In genomic region chr15:44593042-44593736, GRCh38 we compare ENCODE assay signal across 8 cellular contexts. TPM values are rescaled to one million over a fixed set of nuclear protein-coding genes. Genes with fewer than 3 reads are reported as not detected.
DNase-seq lines count a peak whose midpoint lies in the region; ATAC-seq, FAIRE-seq and TF ChIP-seq lines count a peak whose summit lies in the region.

No MANE protein-coding gene starts in this region.

- no peak overlapping the region for H3K27ac Mint-ChIP-seq in activated T-helper 17 cell treated with anti-CD3 and anti-CD28 coated beads, Interleukin-2, amount 50 U/mL, for 72 hours

- H3K79me2 ChIP-seq in HepG2 (ENCODE audit: insufficient read depth, low read length): no peaks in the 10 kb centered on the region

- TF ChIP-seq POLR2A in HepG2 (IDR thresholded peaks at IDR 0.05; ENCODE audit: insufficient read depth in 1 of 2, low read depth in 2 of 2, low read length in 2 of 2): no peak

- H3K27me3 ChIP-seq in HepG2 (ENCODE audit: control insufficient read depth in 1 of 2, insufficient read depth in 2 of 2, low read length in 2 of 2): no peaks in the 10 kb centered on the region

- in situ Hi-C loops in HepG2 (cut with HindIII; ENCODE audit: extremely low pct_ligation_motif_present, low pct_unique_long_range_greater_than_20kb): loop anchor here (25.0 kb wide), 1 partner anchor 319 kb away; no protein-coding TSS in a partner anchor

- peaks cover 17 to 64% of the 10 kb centered on the region in 2 experiments for H3K36me3 ChIP-seq in HepG2 (replicated peaks in 1 of 2; ENCODE audit: control insufficient read depth in 1 of 2, insufficient read depth in 2 of 2, low read length in 2 of 2)

- H3K27ac ChIP-seq in HepG2 (ENCODE audit: extremely low read length, insufficient read depth, low read length): no peak overlapping the region

- H3K4me1 Mint-ChIP-seq in activated T-helper 17 cell treated with anti-CD3 and anti-CD28 coated beads, Interleukin-2, amount 50 U/mL, for 72 hours: peaks cover 16% of the 10 kb centered on the region

- CTCF ChIA-PET in HepG2 (lab: Yijun Ruan, JAX; ENCODE audit: low intra/inter-chr PET ratio, low total read pairs): interaction anchor here (1.4 kb wide), 1 partner anchor 329 kb away, joined by 3 read pairs; no protein-coding TSS in a partner anchor
- CTCF ChIA-PET in HEK293T (lab: Yijun Ruan, JAX): interaction anchor here (0.6 to 0.9 kb wide), 4 partner anchors 8 to 322 kb away, joined by 3 read pairs; no protein-coding TSS in a partner anchor

- no peak for TF ChIP-seq RAD21 in HepG2 (CRISPR knock-in tag; IDR thresholded peaks at IDR 0.05)

- no peak overlapping the region for H3K9ac ChIP-seq in HepG2 (ENCODE audit: insufficient read depth, low read depth, low read length)

- no peak overlapping the region for H3K4me3 ChIP-seq in HepG2 (replicated peaks in 1 of 3; ENCODE audit: insufficient read depth in 1 of 3, low read depth in 2 of 3, low read length in 3 of 3)

- no peaks in the 10 kb centered on the region for H4K20me1 ChIP-seq in HepG2 (ENCODE audit: insufficient read depth, low read length)

- no peak for FAIRE-seq in HepG2 (lab: Jason Lieb, UNC)

- BruUV-seq in HepG2 (replicated peaks; lab: Mats Ljungman, UMichigan): no TSS peak

- peaks cover 99% of the 10 kb centered on the region for H3K36me3 Mint-ChIP-seq in activated T-helper 17 cell treated with anti-CD3 and anti-CD28 coated beads, Interleukin-2, amount 50 U/mL, for 72 hours (ENCODE audit: low read depth)

- no peaks in the 10 kb centered on the region for H3K27me3 Mint-ChIP-seq in activated T-helper 17 cell treated with anti-CD3 and anti-CD28 coated beads, Interleukin-2, amount 50 U/mL, for 72 hours

- H3K4me3 Mint-ChIP-seq in activated T-helper 17 cell treated with anti-CD3 and anti-CD28 coated beads, Interleukin-2, amount 50 U/mL, for 72 hours: no peak overlapping the region

- DNase-seq in CD1c-positive myeloid dendritic cell (ENCODE audit: extremely low spot score) (peak; percentile 50), HT1080 (ENCODE audit: low read depth) (peak; percentile 13), HepG2 (ENCODE audit: low spot score) (no peak), NCI-H1105 (lab: John Stamatoyannopoulos, UW) (no peak), NCI-H187 (lab: John Stamatoyannopoulos, UW) (no peak), HEK293T (ENCODE audit: extremely low spot score) (no peak)

- TF ChIP-seq CTCF in HepG2 (CRISPR knock-in tag; IDR thresholded peaks at IDR 0.05): peak; percentile 22; the same call in 1 of the 2 replicates

- peak; percentile 68 for ATAC-seq in activated T-helper 17 cell treated with anti-CD3 and anti-CD28 coated beads, Interleukin-2, amount 50 U/mL, for 72 hours (replicated peaks)
- ATAC-seq in HepG2: peak; percentile 65
- no peak for ATAC-seq in GM21390 (IDR thresholded peaks at IDR 0.05; ENCODE audit: unreplicated experiment)

- H3K9me3 ChIP-seq in HepG2 (ENCODE audit: low read length): peaks cover 10% of the 10 kb centered on the region

- no peak overlapping the region for H2AFZ ChIP-seq in HepG2 (ENCODE audit: low read length)

- POLR2A ChIA-PET in HepG2 (lab: Yijun Ruan, JAX): no interaction called here
- POLR2A ChIA-PET in HEK293T (lab: Yijun Ruan, JAX): no interaction called here

- no peak overlapping the region for H3K4me2 ChIP-seq in HepG2 (ENCODE audit: low read depth, low read length)

- WGBS in HepG2 (ENCODE audit: low lambda C conversion rate): 86% methylated on average over 7 of the region's 7 CpGs

- intact Hi-C loops in HepG2 (cut with micrococcal nuclease; ENCODE audit: unreplicated experiment): no loop called here

- TF ChIP-seq EP300 in HepG2 (IDR thresholded peaks at IDR 0.05; ENCODE audit: low read depth in 2 of 2, low read length in 2 of 2) (no peak), HepG2 (CRISPR knock-in tag; IDR thresholded peaks at IDR 0.05; ENCODE audit: borderline replicate concordance) (no peak)

- peaks cover 6% of the 10 kb centered on the region; the same call in 1 of the 2 replicates for H3K4me1 ChIP-seq in HepG2 (ENCODE audit: insufficient read depth, low read length)

- H3K9me3 Mint-ChIP-seq in activated T-helper 17 cell treated with anti-CD3 and anti-CD28 coated beads, Interleukin-2, amount 50 U/mL, for 72 hours: no peaks in the 10 kb centered on the region

TF ChIP-seq in HepG2, 621 proteins besides CTCF, POLR2A, EP300 and RAD21 (continues in another document):
- TF ChIP-seq ZNF362 (CRISPR knock-in tag; IDR thresholded peaks at IDR 0.05; ENCODE audit: borderline replicate concordance): no peak
- TF ChIP-seq SNAPC5 (CRISPR knock-in tag; IDR thresholded peaks at IDR 0.05; ENCODE audit: borderline replicate concordance): no peak
- no peak for TF ChIP-seq NFYC (CRISPR knock-in tag; IDR thresholded peaks at IDR 0.05)
- TF ChIP-seq ZNF121 (CRISPR knock-in tag; IDR thresholded peaks at IDR 0.05): no peak
- TF ChIP-seq STAG1 (CRISPR knock-in tag; IDR thresholded peaks at IDR 0.05): peak; percentile 31; the same call in 1 of the 2 replicates
- no peak for TF ChIP-seq ZNF674 (CRISPR knock-in tag; IDR thresholded peaks at IDR 0.05; ENCODE audit: low read depth)
- TF ChIP-seq ZNF788 (CRISPR knock-in tag; IDR thresholded peaks at IDR 0.05; ENCODE audit: borderline replicate concordance): no peak

TF ChIP-seq in HEK293T, 16 proteins besides CTCF, POLR2A, EP300 and RAD21:
- TF ChIP-seq CTBP1 (IDR thresholded peaks at IDR 0.05; ENCODE audit: borderline replicate concordance) (no peak), LEF1 (IDR thresholded peaks at IDR 0.05; ENCODE audit: borderline replicate concordance) (no peak), HDGF (IDR thresholded peaks at IDR 0.05; ENCODE audit: borderline replicate concordance) (no peak), ARNT (IDR thresholded peaks at IDR 0.05) (no peak), FOXA1 (IDR thresholded peaks at IDR 0.05) (no peak), TARDBP (IDR thresholded peaks at IDR 0.05) (no peak), FOXK2 (IDR thresholded peaks at IDR 0.05) (no peak), SUZ12 (IDR thresholded peaks at IDR 0.05) (no peak), BHLHE40 (IDR thresholded peaks at IDR 0.05; ENCODE audit: borderline replicate concordance) (no peak), FOXM1 (IDR thresholded peaks at IDR 0.05; ENCODE audit: borderline replicate concordance) (no peak), NFRKB (IDR thresholded peaks at IDR 0.05) (no peak), PKNOX1 (IDR thresholded peaks at IDR 0.05) (no peak), SP1 (IDR thresholded peaks at IDR 0.05) (no peak), ZNF384 (IDR thresholded peaks at IDR 0.05) (no peak), ELF4 (IDR thresholded peaks at IDR 0.05) (no peak), L3MBTL2 (conservative IDR thresholded peaks at IDR 0.05) (no peak)

RNA-seq across cellular contexts. Expression of gene EIF3J, which starts 56.2 kb away (rescaled TPM):
- 36.3 and 57.1 TPM in 2 replicates for total RNA-seq in HT1080 (2014; rRNA removed; shearing (Covaris generic))
- 67.5 and 79.1 TPM in 2 replicates for polyA plus RNA-seq in HT1080 (2015; cell fraction: cytosol; rRNA removed)
- polyA plus RNA-seq in HT1080 (2015; cell fraction: nucleus; rRNA removed): 77.3 and 82.5 TPM in 2 replicates
- total RNA-seq in activated T-helper 17 cell treated with anti-CD3 and anti-CD28 coated beads, Interleukin-2, amount 50 U/mL, for 72 hours: 10 to 100 TPM; 43.5 to 99.1 TPM
- 69.2 and 105 TPM in 2 replicates for total RNA-seq in HepG2 (2016; rRNA removed; fragmentation: Illumina TruSeq; extraction: Trizol)
- 16.1 and 18.9 TPM in 2 replicates for total RNA-seq in HepG2 (2016; cell fraction: cytosol; rRNA removed; fragmentation: Illumina TruSeq; extraction: Trizol; ENCODE audit: low read depth)
- 77.9 and 106 TPM in 2 replicates for total RNA-seq in HepG2 (2016; cell fraction: insoluble cytoplasmic fraction; rRNA removed; fragmentation: Illumina TruSeq; extraction: Trizol)
- 41.7 and 51.2 TPM in 2 replicates for total RNA-seq in HepG2 (2016; cell fraction: membrane; rRNA removed; fragmentation: Illumina TruSeq; extraction: Trizol)
- 48.7 and 56.0 TPM in 2 replicates for total RNA-seq in HepG2 (2016; cell fraction: nucleus; rRNA removed; fragmentation: Illumina TruSeq; extraction: Trizol)
- polyA plus RNA-seq in HepG2 (2011; rRNA removed): 45.2 and 51.7 TPM in 2 replicates
- 23.3 and 41.0 TPM in 2 replicates for polyA plus RNA-seq in HepG2 (2011; cell fraction: cytosol; rRNA removed)
- 16.0 and 23.8 TPM in 2 replicates for polyA plus RNA-seq in HepG2 (2011; cell fraction: nucleus; rRNA removed)
- polyA plus RNA-seq in HepG2 (2012): 72.7 and 92.6 TPM in 2 replicates
- polyA plus RNA-seq in HepG2 (2016; cell fraction: cytosol; fragmentation: Illumina TruSeq; extraction: Trizol; ENCODE audit: low read depth): 19.2 and 23.1 TPM in 2 replicates
- 189 and 199 TPM in 2 replicates for polyA plus RNA-seq in HepG2 (2016; cell fraction: insoluble cytoplasmic fraction; fragmentation: Illumina TruSeq; extraction: Trizol; ENCODE audit: low read depth)
- polyA plus RNA-seq in HepG2 (2016; cell fraction: membrane; fragmentation: Illumina TruSeq; extraction: Trizol; ENCODE audit: low read depth): 38.7 and 43.5 TPM in 2 replicates
- 92.1 and 94.0 TPM in 2 replicates for polyA plus RNA-seq in HepG2 (2016; cell fraction: nucleus; fragmentation: Illumina TruSeq; extraction: Trizol; ENCODE audit: insufficient read depth, low read depth)
- 39.8 and 76.3 TPM in 2 replicates for polyA minus RNA-seq in HepG2 (2011; rRNA and poly(A)+ RNA removed; ENCODE audit: low replicate concordance)
- 33.9 and 34.6 TPM in 2 replicates for polyA minus RNA-seq in HepG2 (2011; cell fraction: cytosol; rRNA and poly(A)+ RNA removed)
- 44.8 and 55.7 TPM in 2 replicates for polyA minus RNA-seq in HepG2 (2011; cell fraction: nucleus; rRNA and poly(A)+ RNA removed)

Comparison
In these comparisons a context has a peak if more than half of its experiments do, and no peak if none do; other contexts are left out.
1. DNase-seq: peak in CD1c-positive myeloid dendritic cell (single experiment) and HT1080 (single experiment); none in HepG2 (single experiment), NCI-H1105 (single experiment), NCI-H187 (0 of 2) and HEK293T (single experiment).